In the genomic region with DNA sequence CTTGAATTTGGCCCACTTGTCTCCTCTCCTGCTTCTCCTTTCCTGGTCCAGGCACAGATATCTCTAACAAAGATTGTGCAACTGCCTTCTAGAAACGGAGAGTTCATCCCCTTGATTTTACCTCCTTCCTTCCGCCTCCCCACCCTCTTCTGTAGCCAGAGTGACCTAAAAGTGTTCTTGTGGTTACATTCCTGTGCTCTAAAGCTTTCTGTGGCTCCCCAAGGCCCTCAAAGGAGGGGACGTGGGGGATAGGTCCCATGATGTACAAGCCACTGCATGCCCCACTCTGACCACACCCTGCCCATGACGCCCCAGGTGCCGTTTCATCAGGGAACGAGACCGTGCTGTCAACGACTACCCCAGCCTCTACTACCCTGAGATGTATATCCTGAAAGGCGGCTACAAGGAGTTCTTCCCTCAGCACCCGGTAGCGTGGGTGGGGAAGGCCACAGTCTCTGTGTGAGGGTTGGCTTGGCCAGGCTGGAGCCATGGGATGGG, we compare ENCODE assay signal across 14 cellular contexts. TPM values are rescaled to one million over a fixed set of nuclear protein-coding genes. Genes with fewer than 3 reads are reported as not detected.
A peak's percentile ranks its signal among the peaks of the same experiment; 100 is the strongest.
DNase-seq lines count a peak whose midpoint lies in the region; ATAC-seq and TF ChIP-seq lines count a peak whose summit lies in the region.
"Had no signal": no experiment of that assay in that cellular context is flagged by ENCODE, and none has a peak within 500 bp of the region (broad histone marks: within the 10 kb centered on the region; RNA-seq: fewer than 3 reads in every experiment).

No MANE protein-coding gene starts in this region.

- TF ChIP-seq EP300 in suprapubic skin (IDR thresholded peaks at IDR 0.05), result no peak

- peaks cover 67% of the 10 kb centered on the region for H3K36me3 Mint-ChIP-seq in activated CD4-positive, alpha-beta T cell treated with anti-CD3 and anti-CD28 coated beads, Interleukin-2, amount 10 ng/mL, durations not matched to agents 24 days and 14 days (ENCODE audit: low read depth)
- peaks cover 22% of the 10 kb centered on the region for H3K36me3 Mint-ChIP-seq in T-helper 17 cell (ENCODE audit: low read depth)

- WGBS in suprapubic skin, result 41% methylated on average over 11 of the region's 11 CpGs

- no peak for ATAC-seq in T-helper 17 cell
- ATAC-seq in foreskin keratinocyte, result no peak
- no peak for ATAC-seq in HG02798 (IDR thresholded peaks at IDR 0.05; ENCODE audit: poor library complexity, unreplicated experiment)
- ATAC-seq in GM21360 (IDR thresholded peaks at IDR 0.05; ENCODE audit: unreplicated experiment), result no peak
- ATAC-seq in GM19467 (IDR thresholded peaks at IDR 0.05; ENCODE audit: unreplicated experiment), result no peak
- ATAC-seq: left colon, pancreas had no signal

- intact Hi-C loops in activated CD4-positive, alpha-beta T cell treated with anti-CD3 and anti-CD28 coated beads, Interleukin-2, amount 10 ng/mL, durations not matched to agents 24 days and 14 days (cut with micrococcal nuclease), result no loop called here

- peak overlapping the region; percentile 72 for H3K27ac Mint-ChIP-seq in activated CD4-positive, alpha-beta T cell treated with anti-CD3 and anti-CD28 coated beads, Interleukin-2, amount 10 ng/mL, durations not matched to agents 24 days and 14 days
- peak overlapping the region; percentile 95 for H3K27ac Mint-ChIP-seq in T-helper 17 cell

- H3K4me3 Mint-ChIP-seq in activated CD4-positive, alpha-beta T cell treated with anti-CD3 and anti-CD28 coated beads, Interleukin-2, amount 10 ng/mL, durations not matched to agents 24 days and 14 days, result no peak overlapping the region
- H3K4me3 Mint-ChIP-seq in T-helper 17 cell, result no peak overlapping the region

- H3K4me3 ChIP-seq in suprapubic skin, result no peak overlapping the region
- H3K4me3 ChIP-seq: pancreas had no signal

- H3K9me3 ChIP-seq in T-helper 17 cell (ENCODE audit: control insufficient read depth, low read length, poor library complexity, severe bottlenecking) (no peaks in the 10 kb centered on the region), suprapubic skin (no peaks in the 10 kb centered on the region)
- H3K9me3 ChIP-seq: pancreas had no signal

- TF ChIP-seq POLR2A in suprapubic skin (IDR thresholded peaks at IDR 0.05), result no peak

- peaks cover 51% of the 10 kb centered on the region for H3K4me1 Mint-ChIP-seq in activated CD4-positive, alpha-beta T cell treated with anti-CD3 and anti-CD28 coated beads, Interleukin-2, amount 10 ng/mL, durations not matched to agents 24 days and 14 days
- H3K4me1 Mint-ChIP-seq in T-helper 17 cell, result peaks cover 50% of the 10 kb centered on the region

- H3K27ac ChIP-seq in foreskin keratinocyte (peak overlapping the region; percentile 97), suprapubic skin (peak overlapping the region; percentile 98)
- H3K27ac ChIP-seq: pancreas had no signal

- H3K4me1 ChIP-seq in foreskin keratinocyte (peaks cover 25% of the 10 kb centered on the region), suprapubic skin (peaks cover 86% of the 10 kb centered on the region)

- H3K36me3 ChIP-seq in suprapubic skin, result peaks cover 45% of the 10 kb centered on the region
- H3K36me3 ChIP-seq: pancreas had no signal

- no peaks in the 10 kb centered on the region for H3K9me3 Mint-ChIP-seq in activated CD4-positive, alpha-beta T cell treated with anti-CD3 and anti-CD28 coated beads, Interleukin-2, amount 10 ng/mL, durations not matched to agents 24 days and 14 days
- H3K9me3 Mint-ChIP-seq: activated T-helper 2 cell treated with anti-CD3 and anti-CD28 coated beads, Interferon-gamma antibody, Interleukin-2, Interleukin-4, amounts not matched to agents 10 μg/mL and 5 μg/mL and 100 μg/mL, durations not matched to agents 14 hours and 24 hours and 36 hours had no signal

- no peak for TF ChIP-seq CTCF in foreskin keratinocyte (conservative IDR thresholded peaks at IDR 0.05)
- no peak for TF ChIP-seq CTCF in suprapubic skin (IDR thresholded peaks at IDR 0.05)

- H3K27me3 ChIP-seq in foreskin keratinocyte (no peaks in the 10 kb centered on the region), suprapubic skin (no peaks in the 10 kb centered on the region)
- H3K27me3 ChIP-seq: pancreas had no signal

- no peak for DNase-seq in activated CD4-positive, alpha-beta T cell treated with anti-CD3 and anti-CD28 coated beads, Interleukin-2, amount 10 ng/mL, durations not matched to agents 24 days and 14 days
- DNase-seq in activated CD4-positive, alpha-beta T cell treated with anti-CD3 and anti-CD28 coated beads for 4 hours, result no peak
- DNase-seq in T-helper 17 cell (no peak), foreskin keratinocyte (peak in 1 of 2 donors; percentile 75), suprapubic skin (ENCODE audit: low spot score in 2 of 2) (peak in 1 of 2 donors; percentile 71)
- DNase-seq: pancreas; stimulated activated CD4-positive, alpha-beta T cell treated with anti-CD3 and anti-CD28 coated beads, Interleukin-1b, Interleukin-23, amount 100 ng/mL, for 48 hours; stimulated activated naive CD4-positive, alpha-beta T cell had no signal

- no peaks in the 10 kb centered on the region for H3K27me3 Mint-ChIP-seq in activated CD4-positive, alpha-beta T cell treated with anti-CD3 and anti-CD28 coated beads, Interleukin-2, amount 10 ng/mL, durations not matched to agents 24 days and 14 days
- no peaks in the 10 kb centered on the region for H3K27me3 Mint-ChIP-seq in T-helper 17 cell

RNA-seq across cellular contexts. Expression of a gene that starts 8.2 kb away (rescaled TPM):
- total RNA-seq in activated CD4-positive, alpha-beta T cell treated with anti-CD3 and anti-CD28 coated beads, Interleukin-2, amount 10 ng/mL, durations not matched to agents 24 days and 14 days, result 70.7 and 75.5 TPM in 2 replicates
- total RNA-seq in T-helper 17 cell (100 to 1,000 TPM; 220 to 223 TPM), foreskin keratinocyte (58.4 and 69.9 TPM in 2 replicates), suprapubic skin (10 to 100 TPM; 12.7 to 34.4 (median 23.3) TPM)
- polyA plus RNA-seq in foreskin keratinocyte, result 47.5 and 64.1 TPM in 2 replicates

RNA-seq across cellular contexts. Expression of a gene that starts 16.0 kb away (rescaled TPM):
- total RNA-seq in activated CD4-positive, alpha-beta T cell treated with anti-CD3 and anti-CD28 coated beads, Interleukin-2, amount 10 ng/mL, durations not matched to agents 24 days and 14 days, result 13.0 and 13.5 TPM in 2 replicates
- total RNA-seq in T-helper 17 cell, result 10 to 100 TPM; 11.3 to 11.9 TPM
- 11.9 and 12.5 TPM in 2 replicates for total RNA-seq in foreskin keratinocyte
- polyA plus RNA-seq in foreskin keratinocyte, result 10.2 and 10.8 TPM in 2 replicates
- 10 to 100 TPM in 3 of 4 donors, 1 to 10 TPM in 1; 7.7 to 18.3 (median 14.3) TPM for total RNA-seq in suprapubic skin

RNA-seq across cellular contexts. Expression of a gene that starts 17.8 kb away (rescaled TPM):
- 72.8 and 74.4 TPM in 2 replicates for total RNA-seq in activated CD4-positive, alpha-beta T cell treated with anti-CD3 and anti-CD28 coated beads, Interleukin-2, amount 10 ng/mL, durations not matched to agents 24 days and 14 days
- total RNA-seq in T-helper 17 cell, result 10 to 100 TPM; 36.9 to 40.2 TPM
- 79.5 and 79.9 TPM in 2 replicates for total RNA-seq in foreskin keratinocyte
- polyA plus RNA-seq in foreskin keratinocyte, result 67.2 and 68.9 TPM in 2 replicates
- total RNA-seq in suprapubic skin, result 10 to 100 TPM; 57.0 to 81.4 (median 66.4) TPM

RNA-seq across cellular contexts. Expression of a gene that starts 23.1 kb away (rescaled TPM):
- not detected in 2 replicates for total RNA-seq in activated CD4-positive, alpha-beta T cell treated with anti-CD3 and anti-CD28 coated beads, Interleukin-2, amount 10 ng/mL, durations not matched to agents 24 days and 14 days
- total RNA-seq in T-helper 17 cell (under 1 TPM in 1 of 2 donors, not detected in 1; 0.18 TPM), foreskin keratinocyte (0.14 and 0.17 TPM in 2 replicates), suprapubic skin (not detected)
- 0.14 and 0.16 TPM in 2 replicates for polyA plus RNA-seq in foreskin keratinocyte
- total RNA-seq: activated T-helper 2 cell treated with anti-CD3 and anti-CD28 coated beads, Interferon-gamma antibody, Interleukin-2, Interleukin-4, amounts not matched to agents 10 μg/mL and 5 μg/mL and 100 μg/mL, durations not matched to agents 14 hours and 24 hours and 36 hours; RPMI7951 had no signal

RNA-seq across cellular contexts. Expression of a gene that starts 36.8 kb away (rescaled TPM):
- total RNA-seq in activated CD4-positive, alpha-beta T cell treated with anti-CD3 and anti-CD28 coated beads, Interleukin-2, amount 10 ng/mL, durations not matched to agents 24 days and 14 days, result 62.9 and 68.8 TPM in 2 replicates
- 10 to 100 TPM; 13.3 to 19.0 TPM for total RNA-seq in T-helper 17 cell
- 77.4 and 81.3 TPM in 2 replicates for total RNA-seq in foreskin keratinocyte
- polyA plus RNA-seq in foreskin keratinocyte, result 93.0 and 100 TPM in 2 replicates
- 10 to 100 TPM in 3 of 4 donors, 1 to 10 TPM in 1; 8.4 to 20.3 (median 18.9) TPM for total RNA-seq in suprapubic skin
